10 cellular contexts compared by ENCODE assay signal in genomic region chrY:23198908-23199307, GRCh38. TPM values are rescaled to one million over a fixed set of nuclear protein-coding genes. Genes with fewer than 3 reads are reported as not detected.
"Had no signal": no experiment of that assay in that cellular context is flagged by ENCODE, and none has a peak within 500 bp of the region (broad histone marks: within the 10 kb centered on the region; RNA-seq: fewer than 3 reads in every experiment).

A gene with protein sequence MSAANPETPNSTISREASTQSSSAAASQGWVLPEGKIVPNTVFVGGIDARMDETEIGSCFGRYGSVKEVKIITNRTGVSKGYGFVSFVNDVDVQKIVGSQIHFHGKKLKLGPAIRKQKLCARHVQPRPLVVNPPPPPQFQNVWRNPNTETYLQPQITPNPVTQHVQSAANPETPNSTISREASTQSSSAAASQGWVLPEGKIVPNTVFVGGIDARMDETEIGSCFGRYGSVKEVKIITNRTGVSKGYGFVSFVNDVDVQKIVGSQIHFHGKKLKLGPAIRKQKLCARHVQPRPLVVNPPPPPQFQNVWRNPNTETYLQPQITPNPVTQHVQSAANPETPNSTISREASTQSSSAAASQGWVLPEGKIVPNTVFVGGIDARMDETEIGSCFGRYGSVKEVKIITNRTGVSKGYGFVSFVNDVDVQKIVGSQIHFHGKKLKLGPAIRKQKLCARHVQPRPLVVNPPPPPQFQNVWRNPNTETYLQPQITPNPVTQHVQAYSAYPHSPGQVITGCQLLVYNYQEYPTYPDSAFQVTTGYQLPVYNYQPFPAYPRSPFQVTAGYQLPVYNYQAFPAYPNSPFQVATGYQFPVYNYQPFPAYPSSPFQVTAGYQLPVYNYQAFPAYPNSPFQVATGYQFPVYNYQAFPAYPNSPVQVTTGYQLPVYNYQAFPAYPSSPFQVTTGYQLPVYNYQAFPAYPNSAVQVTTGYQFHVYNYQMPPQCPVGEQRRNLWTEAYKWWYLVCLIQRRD (minus strand): TSS chrY:23199008. CDS start chrY:23198800, 208 bp downstream.

RNA-seq across cellular contexts. Expression of the gene that starts here (rescaled TPM):
- total RNA-seq: subcutaneous adipose tissue, temporal lobe, tibial nerve, transverse colon, upper lobe of left lung, upper lobe of right lung, ureter, urinary bladder, uterus, vagina had no signal
